Comparison of ENCODE assay signal across 1 cellular context in genomic region chr3:123821920-123822319, GRCh38.
TF ChIP-seq lines count a peak whose summit lies in the region.

No MANE protein-coding gene starts in this region.

TF ChIP-seq in IMR-90, 13 proteins besides CTCF, POLR2A, EP300 and RAD21 (continued from another document):
- TF ChIP-seq RCOR1 (IDR thresholded peaks at IDR 0.05; ENCODE audit: insufficient replicate concordance, low read length) = no peak
- no peak for TF ChIP-seq NFE2L2 (IDR thresholded peaks at IDR 0.05; ENCODE audit: low read depth, low read length)
- no peak for TF ChIP-seq RFX5 (IDR thresholded peaks at IDR 0.05; ENCODE audit: low read depth, low read length)
- TF ChIP-seq SMC3 (IDR thresholded peaks at IDR 0.05; ENCODE audit: low read depth, low read length) = no peak
